ENCODE assay signal across 26 cellular contexts in the genomic region with DNA sequence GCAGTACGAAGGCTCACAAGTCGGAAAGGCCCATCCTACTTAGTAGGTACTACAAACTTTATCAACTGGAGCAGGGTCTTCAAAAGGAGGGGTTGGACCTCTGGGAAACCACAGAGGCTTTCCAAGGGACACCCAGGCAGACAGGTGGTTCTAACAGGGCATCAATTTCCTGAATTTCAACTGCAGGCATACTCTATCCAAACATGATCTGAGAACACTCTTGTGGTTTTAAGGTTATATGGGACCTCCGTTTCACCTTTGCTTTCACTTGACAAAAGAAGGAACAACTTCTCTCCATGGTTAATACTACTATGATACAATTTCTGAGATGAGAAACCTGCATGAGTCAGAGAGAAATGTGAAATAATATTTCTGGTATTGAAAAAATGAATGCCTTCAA. TPM values are rescaled to one million over a fixed set of nuclear protein-coding genes. Genes with fewer than 3 reads are reported as not detected.
A peak's percentile ranks its signal among the peaks of the same experiment; 100 is the strongest.
DNase-seq lines count a peak whose midpoint lies in the region; ATAC-seq and TF ChIP-seq lines count a peak whose summit lies in the region.
"Had no signal": no experiment of that assay in that cellular context is flagged by ENCODE, and none has a peak within 500 bp of the region (broad histone marks: within the 10 kb centered on the region; RNA-seq: fewer than 3 reads in every experiment).

No MANE protein-coding gene starts in this region.

- H3K27ac ChIP-seq in OCI-LY3 (ENCODE audit: low read length) (no peak overlapping the region), breast epithelium (no peak overlapping the region), endodermal cell (ENCODE audit: low read depth, low read length) (no peak overlapping the region)
- H3K27ac ChIP-seq: BLaER1 treated with 17β-estradiol and CSF1 and Interleukin-3, amounts not matched to agents 10 nM and 100 nM; body of pancreas; GM23248; transverse colon had no signal

- H3K27ac Mint-ChIP-seq in natural killer cell treated with Interleukin-12 subunit alpha and Interleukin-12 subunit beta and Interleukin-15 and Interleukin-18, amount 100 ng/mL, for 72 hours = no peak overlapping the region
- no peak overlapping the region for H3K27ac Mint-ChIP-seq in endodermal cell
- H3K27ac Mint-ChIP-seq: activated T-helper 17 cell treated with anti-CD3 and anti-CD28 coated beads, Interleukin-2, amount 50 U/mL, for 72 hours; nephron progenitor cell had no signal

- TF ChIP-seq CTCF in OCI-LY3 (IDR thresholded peaks at IDR 0.05; ENCODE audit: low read depth, low read length) (no peak), breast epithelium (IDR thresholded peaks at IDR 0.05) (no peak), endodermal cell (conservative IDR thresholded peaks at IDR 0.05) (no peak)

- peaks cover 0 to 2% of the 10 kb centered on the region in 2 donors for H3K27me3 Mint-ChIP-seq in natural killer cell treated with Interleukin-12 subunit alpha and Interleukin-12 subunit beta and Interleukin-15 and Interleukin-18, amount 100 ng/mL, for 72 hours
- no peaks in the 10 kb centered on the region for H3K27me3 Mint-ChIP-seq in endodermal cell (ENCODE audit: insufficient read depth)
- H3K27me3 Mint-ChIP-seq: activated T-helper 17 cell treated with anti-CD3 and anti-CD28 coated beads, Interleukin-2, amount 50 U/mL, for 72 hours had no signal

- H3K36me3 Mint-ChIP-seq in natural killer cell treated with Interleukin-12 subunit alpha and Interleukin-12 subunit beta and Interleukin-15 and Interleukin-18, amount 100 ng/mL, for 72 hours = no peaks in the 10 kb centered on the region
- no peaks in the 10 kb centered on the region for H3K36me3 Mint-ChIP-seq in endodermal cell (ENCODE audit: low read depth)

- H3K27me3 ChIP-seq in OCI-LY3 (ENCODE audit: low read depth, low read length) (no peaks in the 10 kb centered on the region), breast epithelium (no peaks in the 10 kb centered on the region), endodermal cell (ENCODE audit: control insufficient read depth, insufficient read depth, low read length, poor library complexity, severe bottlenecking) (no peaks in the 10 kb centered on the region)
- H3K27me3 ChIP-seq: BLaER1 treated with 17β-estradiol and CSF1 and Interleukin-3, amounts not matched to agents 10 nM and 100 nM; body of pancreas; transverse colon had no signal

- no peak overlapping the region for H2AFZ ChIP-seq in OCI-LY3 (ENCODE audit: low read depth, low read length)
- H2AFZ ChIP-seq: GM23248 had no signal

- no peaks in the 10 kb centered on the region for H3K9me3 Mint-ChIP-seq in natural killer cell treated with Interleukin-12 subunit alpha and Interleukin-12 subunit beta and Interleukin-15 and Interleukin-18, amount 100 ng/mL, for 72 hours
- no peaks in the 10 kb centered on the region for H3K9me3 Mint-ChIP-seq in endodermal cell
- H3K9me3 Mint-ChIP-seq: activated T-helper 17 cell treated with anti-CD3 and anti-CD28 coated beads, Interleukin-2, amount 50 U/mL, for 72 hours; nephron progenitor cell had no signal

- H3K4me3 Mint-ChIP-seq in natural killer cell treated with Interleukin-12 subunit alpha and Interleukin-12 subunit beta and Interleukin-15 and Interleukin-18, amount 100 ng/mL, for 72 hours = no peak overlapping the region
- H3K4me3 Mint-ChIP-seq in endodermal cell = no peak overlapping the region
- H3K4me3 Mint-ChIP-seq: activated T-helper 17 cell treated with anti-CD3 and anti-CD28 coated beads, Interleukin-2, amount 50 U/mL, for 72 hours; nephron progenitor cell had no signal

- H4K20me1 ChIP-seq in OCI-LY3 (ENCODE audit: insufficient read depth, low read length) = no peaks in the 10 kb centered on the region
- H4K20me1 ChIP-seq: BLaER1 treated with 17β-estradiol and CSF1 and Interleukin-3, amounts not matched to agents 10 nM and 100 nM had no signal

- TF ChIP-seq POLR2A in breast epithelium (IDR thresholded peaks at IDR 0.05) = no peak

- H3K9me3 ChIP-seq in OCI-LY3 (ENCODE audit: insufficient read depth, low read length) = no peaks in the 10 kb centered on the region
- H3K9me3 ChIP-seq in breast epithelium = no peaks in the 10 kb centered on the region
- H3K9me3 ChIP-seq in endodermal cell (ENCODE audit: control insufficient read depth, low read length) = no peaks in the 10 kb centered on the region
- H3K9me3 ChIP-seq: BLaER1 treated with 17β-estradiol and CSF1 and Interleukin-3, amounts not matched to agents 10 nM and 100 nM; body of pancreas; transverse colon had no signal

- H3K4me1 ChIP-seq in OCI-LY3 (ENCODE audit: low read length) (peaks cover 16% of the 10 kb centered on the region), breast epithelium (no peaks in the 10 kb centered on the region), endodermal cell (ENCODE audit: control insufficient read depth, insufficient read depth, low read length) (peaks cover 6% of the 10 kb centered on the region)
- H3K4me1 ChIP-seq: body of pancreas had no signal

- H3K4me1 Mint-ChIP-seq in natural killer cell treated with Interleukin-12 subunit alpha and Interleukin-12 subunit beta and Interleukin-15 and Interleukin-18, amount 100 ng/mL, for 72 hours (ENCODE audit: low read depth in 2 of 2) = peaks cover 0 to 3% of the 10 kb centered on the region in 2 donors
- H3K4me1 Mint-ChIP-seq in endodermal cell = peaks cover 13% of the 10 kb centered on the region
- H3K4me1 Mint-ChIP-seq: activated T-helper 17 cell treated with anti-CD3 and anti-CD28 coated beads, Interleukin-2, amount 50 U/mL, for 72 hours had no signal

- H3K36me3 ChIP-seq in OCI-LY3 (replicated peaks; ENCODE audit: low read depth, low read length) (no peaks in the 10 kb centered on the region), breast epithelium (no peaks in the 10 kb centered on the region), endodermal cell (ENCODE audit: control insufficient read depth, insufficient read depth, low read length) (no peaks in the 10 kb centered on the region)
- H3K36me3 ChIP-seq: BLaER1 treated with 17β-estradiol and CSF1 and Interleukin-3, amounts not matched to agents 10 nM and 100 nM; transverse colon had no signal

- H3K9ac ChIP-seq in OCI-LY3 (ENCODE audit: low read length) (no peak overlapping the region), endodermal cell (ENCODE audit: extremely low read depth, low read length, poor library complexity, severe bottlenecking) (no peak overlapping the region)
- H3K9ac ChIP-seq: BLaER1 treated with 17β-estradiol and CSF1 and Interleukin-3, amounts not matched to agents 10 nM and 100 nM; GM23248 had no signal

- peak; percentile 74 for ATAC-seq in GM18502 (IDR thresholded peaks at IDR 0.05; ENCODE audit: poor library complexity, unreplicated experiment)
- peak; percentile 42 for ATAC-seq in GM18907 (IDR thresholded peaks at IDR 0.05; ENCODE audit: unreplicated experiment)
- peak; percentile 45 for ATAC-seq in HG03159 (IDR thresholded peaks at IDR 0.05; ENCODE audit: unreplicated experiment)
- ATAC-seq in natural killer cell treated with Interleukin-12 subunit alpha and Interleukin-12 subunit beta and Interleukin-15 and Interleukin-18, amount 100 ng/mL, for 72 hours = no peak
- ATAC-seq: activated T-helper 17 cell treated with anti-CD3 and anti-CD28 coated beads, Interleukin-2, amount 50 U/mL, for 72 hours; body of pancreas; esophagus mucosa; left lobe of liver; Panc1 had no signal

- intact Hi-C loops in breast epithelium (cut with DNase I; ENCODE audit: low total_unique reads) = no loop called here

- DNase-seq in breast epithelium (ENCODE audit: low spot score in 2 of 2) (no peak), endodermal cell (no peak)
- DNase-seq in natural killer cell treated with Interleukin-12 subunit alpha and Interleukin-12 subunit beta and Interleukin-15 and Interleukin-18, amount 100 ng/mL, for 72 hours (ENCODE audit: low spot score) = no peak
- DNase-seq: activated CD4-positive, alpha-beta T cell treated with anti-CD3 and anti-CD28 coated beads for 1 hour; activated naive CD4-positive, alpha-beta T cell treated with anti-CD3 and anti-CD28 coated beads, Interleukin-2, amount 50 U/mL, for 16 hours; body of pancreas; cerebellar nuclear complex; dermis blood vessel endothelial cell; GM23248; NCI-H1105 treated with DMSO at 0.1 percent for 48 hours; NCI-H187 treated with DMSO at 0.1 percent for 48 hours; NCI-H526; nephron progenitor cell; SHP77 treated with DMSO at 0.1 percent for 48 hours; stimulated activated CD4-positive, alpha-beta T cell treated with anti-CD3 and anti-CD28 coated beads, Interleukin-4, amount 100 ng/mL, for 24 hours; T-helper 2 cell; transverse colon had no signal

- 0 out of 2 replicates have a peak overlapping the region, but pooled peaks have one; percentile 3 for H3K4me2 ChIP-seq in OCI-LY3 (ENCODE audit: low read length)
- H3K4me2 ChIP-seq: BLaER1 treated with 17β-estradiol and CSF1 and Interleukin-3, amounts not matched to agents 10 nM and 100 nM had no signal

- H3K4me3 ChIP-seq in OCI-LY3 (ENCODE audit: low read length) (no peak overlapping the region), breast epithelium (no peak overlapping the region), endodermal cell (ENCODE audit: low read length) (no peak overlapping the region)
- H3K4me3 ChIP-seq: BLaER1 treated with 17β-estradiol and CSF1 and Interleukin-3, amounts not matched to agents 10 nM and 100 nM; body of pancreas; GM23248; transverse colon had no signal

- WGBS in endodermal cell (ENCODE audit: insufficient coverage in 1 of 2, insufficient read length in 1 of 2), 2 experiments = 93 to 100% methylated on average over 1 to 3 of the region's 3 CpGs

- no peaks in the 10 kb centered on the region for H3K79me2 ChIP-seq in OCI-LY3 (ENCODE audit: low read length)

RNA-seq across cellular contexts. Expression of gene ERAP1, which starts 28.0 kb away (rescaled TPM):
- 10 to 100 TPM; 37.4 to 49.0 (median 46.7) TPM for total RNA-seq in breast epithelium
- total RNA-seq in natural killer cell treated with Interleukin-12 subunit alpha and Interleukin-12 subunit beta and Interleukin-15 and Interleukin-18, amount 100 ng/mL, for 72 hours = 100 to 1,000 TPM; 113 to 138 TPM
- 10 to 100 TPM; 11.7 to 22.6 TPM for total RNA-seq in endodermal cell
- 12.4 TPM for polyA plus RNA-seq in endodermal cell (2013, experiment 1 of 2)
- 14.7 TPM for polyA plus RNA-seq in endodermal cell (2013, experiment 2 of 2)

RNA-seq across cellular contexts. Expression of gene ERAP2, which starts 40.6 kb away (rescaled TPM):
- total RNA-seq in breast epithelium = 10 to 100 TPM; 11.0 to 13.8 (median 12.8) TPM
- total RNA-seq in natural killer cell treated with Interleukin-12 subunit alpha and Interleukin-12 subunit beta and Interleukin-15 and Interleukin-18, amount 100 ng/mL, for 72 hours = 100 to 1,000 TPM; 103 to 301 TPM
- total RNA-seq in endodermal cell = not detected
- not detected for polyA plus RNA-seq in endodermal cell (2013, experiment 1 of 2)
- not detected for polyA plus RNA-seq in endodermal cell (2013, experiment 2 of 2)

Comparison
In these comparisons a context has a peak if more than half of its experiments do, and no peak if none do; other contexts are left out.
1. ATAC-seq: peak in GM18502 (single experiment), GM18907 (single experiment) and HG03159 (single experiment); none in natural killer cell treated with Interleukin-12 subunit alpha and Interleukin-12 subunit beta and Interleukin-15 and Interleukin-18, amount 100 ng/mL, for 72 hours (0 of 2).
2. RNA of gene ERAP2, which starts 40.6 kb away (total RNA-seq): 103 to 301 TPM in natural killer cell treated with Interleukin-12 subunit alpha and Interleukin-12 subunit beta and Interleukin-15 and Interleukin-18, amount 100 ng/mL, for 72 hours and 11.0 to 13.8 TPM in breast epithelium; not detected in endodermal cell; every median in the first group is over 10 times any median in the second.